13 cellular contexts compared by ENCODE assay signal in genomic region chr15:91456251-91456718, GRCh38.
DNase-seq lines count a peak whose midpoint lies in the region; ATAC-seq, FAIRE-seq and TF ChIP-seq lines count a peak whose summit lies in the region.
"Had no signal": no experiment of that assay in that cellular context is flagged by ENCODE, and none has a peak within 500 bp of the region (broad histone marks: within the 10 kb centered on the region; RNA-seq: fewer than 3 reads in every experiment).

No MANE protein-coding gene starts in this region.

- H3K4me2 ChIP-seq in PC-3 (ENCODE audit: low read length) (peak overlapping the region; percentile 67), H1 (ENCODE audit: insufficient read depth in 1 of 2, low read depth in 2 of 2, low read length in 2 of 2) (no peak overlapping the region)

- no peak overlapping the region for H2BK120ac ChIP-seq in H1 (replicated peaks; ENCODE audit: low read depth, low read length)

- no peak for TF ChIP-seq EP300 in H1 (IDR thresholded peaks at IDR 0.05; ENCODE audit: borderline replicate concordance in 1 of 2, low read depth in 2 of 2, low read length in 2 of 2)

- POLR2A ChIA-PET in PC-3 (lab: Charles Lee; ENCODE audit: unreplicated experiment) (interaction anchor here (0.6 kb wide), 1 partner anchor 461 kb away, joined by 5 read pairs; no protein-coding TSS in a partner anchor), H1 (lab: Charles Lee; ENCODE audit: partially characterized antibody) (no interaction called here)

- no peak overlapping the region for H3K23ac ChIP-seq in H1 (ENCODE audit: insufficient read length)

- H3K4me1 ChIP-seq in PC-3 (ENCODE audit: insufficient read depth, low read length) (peaks cover 22% of the 10 kb centered on the region), H1 (replicated peaks in 1 of 4; ENCODE audit: control insufficient read depth in 3 of 4, insufficient read depth in 4 of 4, low read length in 3 of 4) (no peaks in the 10 kb centered on the region)

- no peak for FAIRE-seq in H1 (lab: Jason Lieb, UNC)

- H4K20me1 ChIP-seq in PC-3 (ENCODE audit: low read length) (no peaks in the 10 kb centered on the region), H1 (replicated peaks in 1 of 2; ENCODE audit: control insufficient read depth in 1 of 2, insufficient read depth in 2 of 2, low read length in 2 of 2) (no peaks in the 10 kb centered on the region)

- no peak for TF ChIP-seq POLR2A in H1 (IDR thresholded peaks at IDR 0.05; ENCODE audit: control extremely low read depth in 1 of 2, low read depth in 2 of 2, low read length in 2 of 2)

- BruUV-seq in PC-3 (replicated peaks; lab: Mats Ljungman, UMichigan) = no TSS peak

- peak overlapping the region; percentile 7; the same call in 1 of the 2 replicates for H3K4me3 ChIP-seq in PC-3 (ENCODE audit: low read length)
- H3K4me3 ChIP-seq in H1 (ENCODE audit: extremely low read depth in 1 of 4, insufficient read depth in 2 of 4, low read depth in 3 of 4, low read length in 4 of 4) = no peak overlapping the region

- no peaks in the 10 kb centered on the region for H3K23me2 ChIP-seq in H1 (ENCODE audit: low read depth, low read length)

- TF ChIP-seq CTCF in PC-3 (conservative IDR thresholded peaks at IDR 0.05; ENCODE audit: low read depth, low read length) (no peak), H1 (IDR thresholded peaks at IDR 0.05; ENCODE audit: control extremely low read depth in 1 of 3, insufficient read depth in 1 of 3, low read depth in 1 of 3, low read length in 3 of 3) (no peak)

- no peak for TF ChIP-seq RAD21 in H1 (IDR thresholded peaks at IDR 0.05 in 1 of 2, conservative IDR thresholded peaks at IDR 0.05 in 1 of 2; ENCODE audit: low read depth in 2 of 2, low read length in 2 of 2)

- H3K36me3 ChIP-seq in PC-3 (ENCODE audit: low read depth, low read length) = no peaks in the 10 kb centered on the region
- H3K36me3 ChIP-seq in H1 (ENCODE audit: control insufficient read depth in 2 of 4, insufficient read depth in 4 of 4, low read length in 3 of 4) = no peaks in the 10 kb centered on the region

- no peaks in the 10 kb centered on the region for H3K9me2 ChIP-seq in PC-3 (replicated peaks; ENCODE audit: low read length)

- DNase-seq in GM04504 (ENCODE audit: low read depth) (peak; percentile 1), PC-3 (peak; percentile 89), H1 (ENCODE audit: low read depth in 1 of 2, low spot score in 2 of 2) (no peak), renal cortical epithelial cell (ENCODE audit: low read depth) (peak; percentile 90), HuH-7.5 (ENCODE audit: low spot score) (no peak)
- no peak for DNase-seq in activated CD4-positive, alpha-beta T cell treated with anti-CD3 and anti-CD28 coated beads for 4 hours
- no peak for DNase-seq in activated effector memory CD4-positive, alpha-beta T cell treated with anti-CD3 and anti-CD28 coated beads, Interleukin-2, amount 50 U/mL, for 16 hours
- DNase-seq: activated CD4-positive, alpha-beta T cell treated with anti-CD3 and anti-CD28 coated beads for 36 hours; CD4-positive, alpha-beta T cell; NCI-H1436 treated with DMSO at 0.1 percent for 48 hours; stimulated activated naive CD8-positive, alpha-beta T cell treated with anti-CD3 and anti-CD28 coated beads, Interleukin-15, amount 100 ng/mL, for 72 hours; SW 1271 had no signal

- no peaks in the 10 kb centered on the region for H3K79me1 ChIP-seq in H1 (ENCODE audit: low read depth, low read length)

- peak overlapping the region; percentile 75 for H3K9ac ChIP-seq in PC-3 (ENCODE audit: low read length)
- H3K9ac ChIP-seq in H1 (replicated peaks in 1 of 4; ENCODE audit: extremely low read depth in 1 of 4, low read depth in 3 of 4, low read length in 3 of 4) = no peak overlapping the region

- intact Hi-C loops in PC-3 (cut with micrococcal nuclease) = no loop called here

- H3K14ac ChIP-seq in H1 (ENCODE audit: insufficient read length) = no peak overlapping the region

- no peak; the same call in 1 of the 2 replicates for ATAC-seq in PC-3
- no peak for ATAC-seq in HG02884 (IDR thresholded peaks at IDR 0.05; ENCODE audit: unreplicated experiment)
- ATAC-seq: activated CD4-positive, alpha-beta T cell treated with anti-CD3 and anti-CD28 coated beads for 36 hours; stimulated activated naive CD8-positive, alpha-beta T cell treated with anti-CD3 and anti-CD28 coated beads, Interleukin-15, amount 100 ng/mL, for 72 hours had no signal

- no peak overlapping the region for H2AK5ac ChIP-seq in H1 (ENCODE audit: low read depth, low read length)

- no peak overlapping the region for H2BK20ac ChIP-seq in H1 (ENCODE audit: low read length)

- H2AFZ ChIP-seq in PC-3 (ENCODE audit: low read length) (peak overlapping the region; percentile 81), H1 (ENCODE audit: low read length) (peak overlapping the region; percentile 15; the same call in 1 of the 2 replicates)

- no peak overlapping the region for H2BK15ac ChIP-seq in H1 (ENCODE audit: low read length)

- H3K27ac ChIP-seq in PC-3 (ENCODE audit: low read length) (peak overlapping the region; percentile 98), H1 (ENCODE audit: low read depth, low read length) (no peak overlapping the region)

- H3K56ac ChIP-seq in H1 (replicated peaks; ENCODE audit: insufficient read length, low read depth, low read length) = no peak overlapping the region

- WGBS in H1 (ENCODE audit: extremely low coverage in 1 of 2, insufficient coverage in 1 of 2, insufficient read length in 1 of 2, insufficient replicate concordance in 2 of 2, low coverage in 1 of 2, low lambda C conversion rate in 2 of 2, missing lambda C conversion rate in 1 of 2), 2 experiments = 89% methylated on average over 7 of the region's 7 CpGs; no CpG with 5 or more reads in 1 of the 2 experiments

- no peaks in the 10 kb centered on the region for H3K27me3 ChIP-seq in PC-3 (ENCODE audit: low read length)
- no peaks in the 10 kb centered on the region for H3K27me3 ChIP-seq in H1 (replicated peaks in 1 of 4; ENCODE audit: control insufficient read depth in 3 of 4, extremely low read depth in 1 of 4, insufficient read depth in 3 of 4, low read length in 3 of 4)

- H2BK12ac ChIP-seq in H1 (ENCODE audit: low read depth, low read length) = no peak overlapping the region

- H3K18ac ChIP-seq in H1 (ENCODE audit: extremely low read depth, low read length) = no peak overlapping the region

- no peaks in the 10 kb centered on the region for H3F3A ChIP-seq in PC-3 (ENCODE audit: low read length, unreplicated experiment)

- H3K79me2 ChIP-seq in PC-3 (ENCODE audit: low read length) = no peaks in the 10 kb centered on the region
- no peaks in the 10 kb centered on the region for H3K79me2 ChIP-seq in H1 (ENCODE audit: control insufficient read depth in 1 of 2, insufficient read depth in 2 of 2, low read length in 2 of 2)

- H4K5ac ChIP-seq in H1 (ENCODE audit: insufficient read length, low read depth, low read length) = no peak overlapping the region

- no peak overlapping the region for H2BK5ac ChIP-seq in H1 (ENCODE audit: low read depth, low read length)

- no peak overlapping the region for H3K4ac ChIP-seq in H1 (replicated peaks; ENCODE audit: insufficient read length, low read depth, low read length)

- H4K91ac ChIP-seq in H1 (replicated peaks; ENCODE audit: insufficient read length, low read length) = no peak overlapping the region

- H4K8ac ChIP-seq in H1 (ENCODE audit: extremely low read depth, insufficient read depth, low read length) = no peak overlapping the region

- no peaks in the 10 kb centered on the region for H3K9me3 ChIP-seq in PC-3 (ENCODE audit: low read length)
- no peaks in the 10 kb centered on the region for H3K9me3 ChIP-seq in H1 (ENCODE audit: insufficient read depth in 2 of 2, low read depth in 1 of 2, low read length in 1 of 2)

- CTCF ChIA-PET in PC-3 (lab: Charles Lee) (no interaction called here), H1 (lab: Charles Lee; ENCODE audit: partially characterized antibody) (no interaction called here)

TF ChIP-seq in H1, 55 proteins besides CTCF, POLR2A, EP300 and RAD21:
- TF ChIP-seq, protein P1, sequence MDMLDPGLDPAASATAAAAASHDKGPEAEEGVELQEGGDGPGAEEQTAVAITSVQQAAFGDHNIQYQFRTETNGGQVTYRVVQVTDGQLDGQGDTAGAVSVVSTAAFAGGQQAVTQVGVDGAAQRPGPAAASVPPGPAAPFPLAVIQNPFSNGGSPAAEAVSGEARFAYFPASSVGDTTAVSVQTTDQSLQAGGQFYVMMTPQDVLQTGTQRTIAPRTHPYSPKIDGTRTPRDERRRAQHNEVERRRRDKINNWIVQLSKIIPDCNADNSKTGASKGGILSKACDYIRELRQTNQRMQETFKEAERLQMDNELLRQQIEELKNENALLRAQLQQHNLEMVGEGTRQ (IDR thresholded peaks at IDR 0.05; ENCODE audit: low read length) = no peak
- no peak for TF ChIP-seq SIN3A (conservative IDR thresholded peaks at IDR 0.05 in 1 of 2, IDR thresholded peaks at IDR 0.05 in 1 of 2; ENCODE audit: low read depth in 1 of 2, low read length in 2 of 2)
- TF ChIP-seq BRCA1 (IDR thresholded peaks at IDR 0.05; ENCODE audit: low read depth, low read length) = no peak
- no peak for TF ChIP-seq TAF7 (optimal IDR thresholded peaks at IDR 0.05; ENCODE audit: borderline replicate concordance, low read depth, low read length)
- no peak for TF ChIP-seq TEAD4 (IDR thresholded peaks at IDR 0.05; ENCODE audit: low read depth, low read length)
- no peak for TF ChIP-seq RBBP5 (IDR thresholded peaks at IDR 0.05; ENCODE audit: borderline replicate concordance, low read depth, low read length)
- TF ChIP-seq YY1 (IDR thresholded peaks at IDR 0.05; ENCODE audit: low read depth, low read length) = no peak
- TF ChIP-seq TAF1 (IDR thresholded peaks at IDR 0.05; ENCODE audit: low read depth, low read length) = no peak
- no peak for TF ChIP-seq CHD1 (IDR thresholded peaks at IDR 0.05; ENCODE audit: low read depth, low read length)
- TF ChIP-seq BACH1 (IDR thresholded peaks at IDR 0.05; ENCODE audit: low read length) = no peak
- TF ChIP-seq EZH2 (IDR thresholded peaks at IDR 0.05; ENCODE audit: low read depth, low read length, severe bottlenecking) = no peak
- no peak for TF ChIP-seq ASH2L (IDR thresholded peaks at IDR 0.05; ENCODE audit: low read length)

Comparison
In these comparisons a context has a peak if more than half of its experiments do, and no peak if none do; other contexts are left out.
1. DNase-seq: peak in GM04504 (single experiment), PC-3 (single experiment) and renal cortical epithelial cell (single experiment); none in H1 (0 of 2), activated CD4-positive, alpha-beta T cell treated with anti-CD3 and anti-CD28 coated beads for 4 hours (0 of 2), HuH-7.5 (single experiment) and activated effector memory CD4-positive, alpha-beta T cell treated with anti-CD3 and anti-CD28 coated beads, Interleukin-2, amount 50 U/mL, for 16 hours (single experiment).